Comparison of ENCODE assay signal across 18 cellular contexts in genomic region chr5:168683927-168684295, GRCh38.
A peak's percentile ranks its signal among the peaks of the same experiment; 100 is the strongest.
DNase-seq lines count a peak whose midpoint lies in the region; ATAC-seq and TF ChIP-seq lines count a peak whose summit lies in the region.
"Had no signal": no experiment of that assay in that cellular context is flagged by ENCODE, and none has a peak within 500 bp of the region (broad histone marks: within the 10 kb centered on the region; RNA-seq: fewer than 3 reads in every experiment).

No MANE protein-coding gene starts in this region.

- no peak overlapping the region for H3K9ac ChIP-seq in BLaER1 treated with 17β-estradiol and CSF1 and Interleukin-3, amounts not matched to agents 10 nM and 100 nM

- no peak for ATAC-seq in activated CD4-positive, alpha-beta T cell treated with anti-CD3 and anti-CD28 coated beads for 36 hours
- ATAC-seq in activated CD8-positive, alpha-beta T cell treated with anti-CD3 and anti-CD28 coated beads for 36 hours, result no peak
- ATAC-seq in naive thymus-derived CD4-positive, alpha-beta T cell, result no peak
- ATAC-seq in HG02759 (IDR thresholded peaks at IDR 0.05; ENCODE audit: unreplicated experiment) (no peak), HG03045 (IDR thresholded peaks at IDR 0.05; ENCODE audit: unreplicated experiment) (no peak)
- ATAC-seq in stimulated activated naive B cell treated with anti-CD40 and anti-IgM and Interleukin-4, amounts not matched to agents 10 μg/mL and 1 μg/mL and 100 μg/mL, for 72 hours (replicated peaks), result no peak
- ATAC-seq: GM23338 had no signal

- H3K4me1 ChIP-seq in BLaER1 treated with 17β-estradiol and CSF1 and Interleukin-3, amounts not matched to agents 10 nM and 100 nM, result peaks cover 0 to 11% (median 6%) of the 10 kb centered on the region in 10 experiments; a peak in 9 of 20 replicates
- H3K4me1 ChIP-seq in naive thymus-derived CD4-positive, alpha-beta T cell (ENCODE audit: control insufficient read depth in 2 of 2, insufficient read depth in 2 of 2, low read length in 2 of 2), result peaks cover 0 to 5% of the 10 kb centered on the region in 2 donors

- intact Hi-C loops in activated CD4-positive, alpha-beta T cell treated with anti-CD3 and anti-CD28 coated beads for 36 hours (cut with DNase I, micrococcal nuclease), result no loop called here
- intact Hi-C loops in activated CD8-positive, alpha-beta T cell treated with anti-CD3 and anti-CD28 coated beads for 36 hours (cut with micrococcal nuclease), result loop anchor here (10.0 kb wide), 1 partner anchor 281 kb away; no protein-coding TSS in a partner anchor
- intact Hi-C loops in naive thymus-derived CD4-positive, alpha-beta T cell (cut with micrococcal nuclease), result loop anchor here in 1 of 2 donors (5.0 kb wide), 1 partner anchor 107 kb away; the partner anchor contains the start of gene PANK3

- no peak for DNase-seq in activated CD4-positive, alpha-beta T cell treated with anti-CD3 and anti-CD28 coated beads for 36 hours
- no peak for DNase-seq in activated CD4-positive, alpha-beta T cell treated with anti-CD3 and anti-CD28 coated beads, Interleukin-2, amount 50 U/mL, for 1 hour
- no peak for DNase-seq in activated CD8-positive, alpha-beta T cell treated with anti-CD3 and anti-CD28 coated beads for 36 hours
- no peak for DNase-seq in naive thymus-derived CD4-positive, alpha-beta T cell
- DNase-seq in stimulated activated naive B cell treated with anti-CD40 and anti-IgM and Interleukin-4, amounts not matched to agents 10 μg/mL and 1 μg/mL and 100 μg/mL, for 72 hours, result no peak
- DNase-seq: HFFc6; NCI-H1048; NCI-H2107; NCI-H226; NCI-H69; NK-92 treated with Interleukin-12 subunit alpha and Interleukin-12 subunit beta, amount 100 ng/mL, for 24 hours had no signal

- H3K27ac ChIP-seq in BLaER1 treated with 17β-estradiol and CSF1 and Interleukin-3, amounts not matched to agents 10 nM and 100 nM, result no peak overlapping the region
- no peak overlapping the region for H3K27ac ChIP-seq in naive thymus-derived CD4-positive, alpha-beta T cell (ENCODE audit: low read depth, low read length)
- H3K27ac ChIP-seq: HL-60, RWPE1 had no signal

- H3K27me3 ChIP-seq in BLaER1 treated with 17β-estradiol and CSF1 and Interleukin-3, amounts not matched to agents 10 nM and 100 nM, result no peaks in the 10 kb centered on the region
- H3K27me3 ChIP-seq in naive thymus-derived CD4-positive, alpha-beta T cell (ENCODE audit: control insufficient read depth in 2 of 2, insufficient read depth in 2 of 2, low read length in 2 of 2), result no peaks in the 10 kb centered on the region

- no peaks in the 10 kb centered on the region for H4K20me1 ChIP-seq in BLaER1 treated with 17β-estradiol and CSF1 and Interleukin-3, amounts not matched to agents 10 nM and 100 nM

- H3K4me1 Mint-ChIP-seq in activated CD4-positive, alpha-beta T cell treated with anti-CD3 and anti-CD28 coated beads for 36 hours, result peaks cover 28% of the 10 kb centered on the region
- peaks cover 6% of the 10 kb centered on the region for H3K4me1 Mint-ChIP-seq in activated CD8-positive, alpha-beta T cell treated with anti-CD3 and anti-CD28 coated beads for 36 hours (ENCODE audit: low read depth)
- peaks cover 6 to 20% (median 14%) of the 10 kb centered on the region in 7 donors for H3K4me1 Mint-ChIP-seq in naive thymus-derived CD4-positive, alpha-beta T cell
- H3K4me1 Mint-ChIP-seq in stimulated activated naive B cell treated with anti-CD40 and anti-IgM and Interleukin-4, amounts not matched to agents 10 μg/mL and 1 μg/mL and 100 μg/mL, for 72 hours, result peaks cover 0 to 4% of the 10 kb centered on the region in 2 donors
- H3K4me1 Mint-ChIP-seq: GM23338 had no signal

- no peak for TF ChIP-seq CTCF in activated CD8-positive, alpha-beta T cell treated with anti-CD3 and anti-CD28 coated beads for 36 hours (IDR thresholded peaks at IDR 0.05)

- H3K36me3 ChIP-seq in BLaER1 treated with 17β-estradiol and CSF1 and Interleukin-3, amounts not matched to agents 10 nM and 100 nM, result no peaks in the 10 kb centered on the region
- no peaks in the 10 kb centered on the region for H3K36me3 ChIP-seq in naive thymus-derived CD4-positive, alpha-beta T cell (ENCODE audit: control insufficient read depth in 2 of 3, insufficient read depth in 3 of 3, low read length in 3 of 3)

- H3K9me3 Mint-ChIP-seq in activated CD4-positive, alpha-beta T cell treated with anti-CD3 and anti-CD28 coated beads for 36 hours (ENCODE audit: low read depth), result no peaks in the 10 kb centered on the region
- H3K9me3 Mint-ChIP-seq in activated CD8-positive, alpha-beta T cell treated with anti-CD3 and anti-CD28 coated beads for 36 hours, result no peaks in the 10 kb centered on the region
- no peaks in the 10 kb centered on the region for H3K9me3 Mint-ChIP-seq in naive thymus-derived CD4-positive, alpha-beta T cell
- no peaks in the 10 kb centered on the region for H3K9me3 Mint-ChIP-seq in stimulated activated naive B cell treated with anti-CD40 and anti-IgM and Interleukin-4, amounts not matched to agents 10 μg/mL and 1 μg/mL and 100 μg/mL, for 72 hours
- H3K9me3 Mint-ChIP-seq: GM23338, HFFc6 had no signal

- POLR2A ChIA-PET in activated CD4-positive, alpha-beta T cell treated with anti-CD3 and anti-CD28 coated beads for 36 hours (lab: Charles Lee), result no interaction called here
- POLR2A ChIA-PET in activated CD8-positive, alpha-beta T cell treated with anti-CD3 and anti-CD28 coated beads for 36 hours (lab: Charles Lee), result no interaction called here
- POLR2A ChIA-PET in naive thymus-derived CD4-positive, alpha-beta T cell (lab: Charles Lee), result interaction anchor here (1.1 kb wide), 1 partner anchor 101 kb away, joined by 3 read pairs; no protein-coding TSS in a partner anchor

- H3K4me3 ChIP-seq in BLaER1 treated with 17β-estradiol and CSF1 and Interleukin-3, amounts not matched to agents 10 nM and 100 nM, result no peak overlapping the region
- peak overlapping the region; percentile 33 for H3K4me3 ChIP-seq in naive thymus-derived CD4-positive, alpha-beta T cell (ENCODE audit: low read length)
- H3K4me3 ChIP-seq: GM23338 had no signal

- no peaks in the 10 kb centered on the region for H3K9me3 ChIP-seq in BLaER1 treated with 17β-estradiol and CSF1 and Interleukin-3, amounts not matched to agents 10 nM and 100 nM (replicated peaks in 1 of 11)
- H3K9me3 ChIP-seq in naive thymus-derived CD4-positive, alpha-beta T cell (ENCODE audit: control insufficient read depth in 2 of 3, low read length in 3 of 3), result no peaks in the 10 kb centered on the region

- no peaks in the 10 kb centered on the region for H3K27me3 Mint-ChIP-seq in activated CD4-positive, alpha-beta T cell treated with anti-CD3 and anti-CD28 coated beads for 36 hours
- no peaks in the 10 kb centered on the region for H3K27me3 Mint-ChIP-seq in activated CD8-positive, alpha-beta T cell treated with anti-CD3 and anti-CD28 coated beads for 36 hours
- no peaks in the 10 kb centered on the region for H3K27me3 Mint-ChIP-seq in naive thymus-derived CD4-positive, alpha-beta T cell
- peaks cover 6% of the 10 kb centered on the region in 2 donors for H3K27me3 Mint-ChIP-seq in stimulated activated naive B cell treated with anti-CD40 and anti-IgM and Interleukin-4, amounts not matched to agents 10 μg/mL and 1 μg/mL and 100 μg/mL, for 72 hours

- peak overlapping the region; percentile 22 for H3K27ac Mint-ChIP-seq in activated CD4-positive, alpha-beta T cell treated with anti-CD3 and anti-CD28 coated beads for 36 hours
- peak overlapping the region; percentile 72 for H3K27ac Mint-ChIP-seq in activated CD8-positive, alpha-beta T cell treated with anti-CD3 and anti-CD28 coated beads for 36 hours
- H3K27ac Mint-ChIP-seq in naive thymus-derived CD4-positive, alpha-beta T cell, result peak overlapping the region; percentile 56 to 98 (median 88)
- H3K27ac Mint-ChIP-seq in stimulated activated naive B cell treated with anti-CD40 and anti-IgM and Interleukin-4, amounts not matched to agents 10 μg/mL and 1 μg/mL and 100 μg/mL, for 72 hours, result no peak overlapping the region
- H3K27ac Mint-ChIP-seq: GM23338, HFFc6 had no signal

- CTCF ChIA-PET in activated CD4-positive, alpha-beta T cell treated with anti-CD3 and anti-CD28 coated beads for 36 hours (lab: Charles Lee), result interaction anchor here (0.9 kb wide), 1 partner anchor 30 kb away, joined by 3 read pairs; no protein-coding TSS in a partner anchor
- CTCF ChIA-PET in activated CD8-positive, alpha-beta T cell treated with anti-CD3 and anti-CD28 coated beads for 36 hours (lab: Charles Lee), result no interaction called here
- CTCF ChIA-PET in naive thymus-derived CD4-positive, alpha-beta T cell (lab: Charles Lee), result no interaction called here

- no peaks in the 10 kb centered on the region for H3K36me3 Mint-ChIP-seq in activated CD4-positive, alpha-beta T cell treated with anti-CD3 and anti-CD28 coated beads for 36 hours (ENCODE audit: low read depth)
- no peaks in the 10 kb centered on the region for H3K36me3 Mint-ChIP-seq in activated CD8-positive, alpha-beta T cell treated with anti-CD3 and anti-CD28 coated beads for 36 hours (ENCODE audit: low read depth)
- no peaks in the 10 kb centered on the region for H3K36me3 Mint-ChIP-seq in naive thymus-derived CD4-positive, alpha-beta T cell
- H3K36me3 Mint-ChIP-seq in stimulated activated naive B cell treated with anti-CD40 and anti-IgM and Interleukin-4, amounts not matched to agents 10 μg/mL and 1 μg/mL and 100 μg/mL, for 72 hours, result no peaks in the 10 kb centered on the region
- H3K36me3 Mint-ChIP-seq: CD14-positive monocyte had no signal

- H3K4me3 Mint-ChIP-seq in activated CD4-positive, alpha-beta T cell treated with anti-CD3 and anti-CD28 coated beads for 36 hours, result no peak overlapping the region
- H3K4me3 Mint-ChIP-seq in activated CD8-positive, alpha-beta T cell treated with anti-CD3 and anti-CD28 coated beads for 36 hours, result no peak overlapping the region
- H3K4me3 Mint-ChIP-seq in naive thymus-derived CD4-positive, alpha-beta T cell, result peak overlapping the region; percentile 58 to 83 (median 76)
- no peak overlapping the region for H3K4me3 Mint-ChIP-seq in stimulated activated naive B cell treated with anti-CD40 and anti-IgM and Interleukin-4, amounts not matched to agents 10 μg/mL and 1 μg/mL and 100 μg/mL, for 72 hours
- H3K4me3 Mint-ChIP-seq: GM23338, HFFc6 had no signal

- H3K4me2 ChIP-seq in BLaER1 treated with 17β-estradiol and CSF1 and Interleukin-3, amounts not matched to agents 10 nM and 100 nM, result peak overlapping the region in 6 of 11 experiments; percentile 19 to 56 (median 37); a peak in 8 of 22 replicates
- H3K4me2 ChIP-seq: GM23338 had no signal

Comparison
In these comparisons a context has a peak if more than half of its experiments do, and no peak if none do; other contexts are left out.
1. H3K4me3 Mint-ChIP-seq: peak in naive thymus-derived CD4-positive, alpha-beta T cell (10 of 10); none in activated CD4-positive, alpha-beta T cell treated with anti-CD3 and anti-CD28 coated beads for 36 hours (single experiment), activated CD8-positive, alpha-beta T cell treated with anti-CD3 and anti-CD28 coated beads for 36 hours (single experiment) and stimulated activated naive B cell treated with anti-CD40 and anti-IgM and Interleukin-4, amounts not matched to agents 10 μg/mL and 1 μg/mL and 100 μg/mL, for 72 hours (0 of 2).